8 cellular contexts compared by ENCODE assay signal in the genomic region with DNA sequence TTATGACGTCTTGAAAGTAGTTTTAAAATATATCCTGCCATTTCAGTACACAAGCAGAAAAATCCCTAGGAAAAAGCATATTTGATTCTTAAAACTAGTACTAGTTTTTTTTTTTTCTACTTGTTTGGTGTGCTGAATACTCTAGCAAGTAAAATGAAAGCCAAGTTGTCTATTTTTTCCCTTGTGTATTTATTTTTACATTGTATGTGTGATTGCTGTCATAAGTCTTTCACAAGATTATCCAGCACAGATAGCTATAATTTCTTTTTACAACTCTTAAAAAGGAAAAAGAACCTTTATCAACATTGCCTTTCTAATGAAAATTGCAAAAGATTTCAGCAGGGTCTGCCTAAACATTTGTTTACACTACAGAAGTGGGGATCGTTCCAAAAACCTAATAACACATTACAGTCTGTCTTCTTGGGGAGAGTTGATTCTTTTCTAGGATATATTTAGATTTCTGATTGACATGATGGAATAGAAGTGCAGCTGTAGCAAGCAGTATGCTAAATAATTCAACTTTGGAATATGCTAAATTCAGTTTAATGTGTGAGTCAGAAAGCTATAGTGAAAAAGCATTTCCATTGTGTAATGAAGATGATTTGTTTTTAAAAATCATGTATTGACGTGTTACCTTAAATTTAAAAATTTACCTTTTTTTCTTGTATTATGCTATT. TPM values are rescaled to one million over a fixed set of nuclear protein-coding genes. Genes with fewer than 3 reads are reported as not detected.
DNase-seq lines count a peak whose midpoint lies in the region; ATAC-seq, FAIRE-seq and TF ChIP-seq lines count a peak whose summit lies in the region.

No MANE protein-coding gene starts in this region.

- intact Hi-C loops in heart right ventricle (cut with DNase I) = loop anchor here in 3 of 10 donors (5.0 kb wide), 2 partner anchors 166 to 499 kb away; a partner anchor contains a TSS
- intact Hi-C loops in Right ventricle myocardium superior (cut with DNase I) = no loop called here
- intact Hi-C loops in lower lobe of right lung (cut with DNase I) = no loop called here
- intact Hi-C loops in uterus (cut with DNase I; ENCODE audit: low total_unique reads) = no loop called here

- H2AFZ ChIP-seq in astrocyte (ENCODE audit: low read depth, low read length) = no peak overlapping the region

- peak overlapping the region; percentile 91 for H3K4me3 Mint-ChIP-seq in astrocyte (ENCODE audit: unreplicated experiment)

- H3K9me3 Mint-ChIP-seq in astrocyte (ENCODE audit: unreplicated experiment) = no peaks in the 10 kb centered on the region

- H3K9me3 ChIP-seq in heart right ventricle (no peaks in the 10 kb centered on the region), astrocyte (ENCODE audit: insufficient read depth, low read depth, low read length) (no peaks in the 10 kb centered on the region), lower lobe of right lung (no peaks in the 10 kb centered on the region), uterus (no peaks in the 10 kb centered on the region)

- peaks cover 0 to 72% (median 56%) of the 10 kb centered on the region in 9 donors for H3K4me1 ChIP-seq in heart right ventricle
- peaks cover 3% of the 10 kb centered on the region for H3K4me1 ChIP-seq in astrocyte (ENCODE audit: insufficient read depth, low read length)
- peaks cover 51% of the 10 kb centered on the region for H3K4me1 ChIP-seq in lower lobe of right lung
- no peaks in the 10 kb centered on the region for H3K4me1 ChIP-seq in uterus

- H3K27ac ChIP-seq in heart right ventricle = peak overlapping the region in 6 of 10 donors; percentile 18 to 98 (median 70)
- H3K27ac ChIP-seq in astrocyte (ENCODE audit: low read depth, low read length) = peak overlapping the region; percentile 1
- H3K27ac ChIP-seq in lower lobe of right lung = no peak overlapping the region
- H3K27ac ChIP-seq in uterus = peak overlapping the region in 1 of 2 donors; percentile 91

- H3K36me3 Mint-ChIP-seq in astrocyte (ENCODE audit: low read depth, unreplicated experiment) = peaks cover 2% of the 10 kb centered on the region

- H4K20me1 ChIP-seq in astrocyte (ENCODE audit: insufficient read depth, low read length) = peaks cover 60% of the 10 kb centered on the region

- TF ChIP-seq CTCF in heart right ventricle (IDR thresholded peaks at IDR 0.05) (no peak), astrocyte (IDR thresholded peaks at IDR 0.05; ENCODE audit: insufficient read depth, low read depth, low read length) (no peak), lower lobe of right lung (IDR thresholded peaks at IDR 0.05) (no peak), uterus (IDR thresholded peaks at IDR 0.05) (no peak), D721Med (IDR thresholded peaks at IDR 0.05; ENCODE audit: insufficient read depth, missing control alignments) (no peak)

- H3K4me3 ChIP-seq in heart right ventricle (peak overlapping the region; percentile 80 to 96 (median 92)), astrocyte (ENCODE audit: insufficient read depth, low read depth, low read length) (peak overlapping the region; percentile 95), lower lobe of right lung (peak overlapping the region; percentile 94), uterus (peak overlapping the region; percentile 64)

- 18 to 20% methylated on average over 3 of the region's 3 CpGs for WGBS in heart right ventricle, 2 donors

- FAIRE-seq in astrocyte (lab: Jason Lieb, UNC) = no peak
- FAIRE-seq in D721Med (lab: Jason Lieb, UNC) = no peak

- H3K27me3 Mint-ChIP-seq in astrocyte (ENCODE audit: low read depth, unreplicated experiment) = no peaks in the 10 kb centered on the region

- peak overlapping the region; percentile 98 for H3K9ac ChIP-seq in astrocyte (ENCODE audit: low read length)

- DNase-seq in heart right ventricle = no peak
- DNase-seq in Right ventricle myocardium superior = no peak
- DNase-seq in astrocyte (ENCODE audit: low read depth) = no peak
- no peak for DNase-seq in lower lobe of right lung
- DNase-seq in uterus = no peak
- no peak for DNase-seq in D721Med (ENCODE audit: insufficient read length, low spot score)
- no peak for DNase-seq in superior temporal gyrus (ENCODE audit: extremely low spot score)
- no peak for DNase-seq in T1000 (lab: John Stamatoyannopoulos, UW)

- no peak for ATAC-seq in heart right ventricle
- no peak for ATAC-seq in Right ventricle myocardium superior (ENCODE audit: poor library complexity)
- no peak for ATAC-seq in lower lobe of right lung

- H3K36me3 ChIP-seq in heart right ventricle (peaks cover 0 to 8% (median 0%) of the 10 kb centered on the region in 9 donors), astrocyte (ENCODE audit: insufficient read depth, low read length) (no peaks in the 10 kb centered on the region), lower lobe of right lung (no peaks in the 10 kb centered on the region), uterus (no peaks in the 10 kb centered on the region)

- TF ChIP-seq POLR2A in uterus (IDR thresholded peaks at IDR 0.05) = no peak

- H3K79me2 ChIP-seq in astrocyte (ENCODE audit: insufficient read depth, low read length) = peaks cover 85% of the 10 kb centered on the region

- peak overlapping the region; percentile 92 for H3K4me2 ChIP-seq in astrocyte (ENCODE audit: low read length)

- no peak overlapping the region for H3K27ac Mint-ChIP-seq in astrocyte (ENCODE audit: unreplicated experiment)

- H3K4me1 Mint-ChIP-seq in astrocyte (ENCODE audit: low read depth, unreplicated experiment) = peaks cover 18% of the 10 kb centered on the region

- H3K27me3 ChIP-seq in heart right ventricle (no peaks in the 10 kb centered on the region), astrocyte (ENCODE audit: insufficient read depth, low read length) (no peaks in the 10 kb centered on the region), lower lobe of right lung (ENCODE audit: low read depth) (no peaks in the 10 kb centered on the region), uterus (no peaks in the 10 kb centered on the region)

RNA-seq across cellular contexts. Expression of a gene that starts 2.5 kb away (rescaled TPM):
- total RNA-seq in heart right ventricle (10 to 100 TPM; 33.0 to 40.8 (median 37.5) TPM), Right ventricle myocardium superior (33.2 TPM), astrocyte (76.9 and 77.1 TPM in 2 replicates), lower lobe of right lung (52.3 TPM), uterus (10 to 100 TPM; 19.5 to 83.1 (median 46.1) TPM)
- polyA plus RNA-seq in heart right ventricle = 10 to 100 TPM in 1 of 2 donors, 1 to 10 TPM in 1; 4.0 to 14.8 TPM
